8 cellular contexts compared by ENCODE assay signal in the genomic region with DNA sequence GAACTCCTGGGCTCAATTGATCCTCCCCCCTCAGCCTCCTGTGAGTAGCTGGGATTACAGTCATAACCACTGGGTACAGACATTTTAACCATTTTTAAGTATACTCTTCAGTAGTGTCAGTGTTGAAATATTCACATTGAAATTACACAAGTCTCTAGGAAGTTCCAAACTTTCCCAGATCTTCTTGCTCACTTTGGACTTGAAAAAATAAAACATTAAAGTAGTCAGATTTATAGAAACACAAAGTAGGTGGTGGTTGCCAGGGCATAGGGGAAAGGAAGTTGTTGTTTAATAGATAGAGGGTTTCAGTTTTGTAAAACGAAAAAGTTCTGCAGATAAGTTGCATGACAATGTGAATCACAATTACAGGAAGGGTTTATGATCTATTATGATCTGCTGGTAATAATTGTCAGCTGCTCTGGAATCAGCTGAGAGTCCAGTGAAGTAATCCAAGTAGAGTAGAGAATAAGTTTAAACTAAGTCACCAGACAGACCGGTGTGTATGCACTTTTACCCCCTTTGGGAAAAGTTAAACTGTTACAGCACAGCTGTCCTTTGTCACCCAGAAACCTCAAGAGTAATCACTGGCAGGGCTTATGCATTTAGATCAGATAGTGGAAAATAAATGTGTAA. TPM values are rescaled to one million over a fixed set of nuclear protein-coding genes. Genes with fewer than 3 reads are reported as not detected.
DNase-seq lines count a peak whose midpoint lies in the region; ATAC-seq and TF ChIP-seq lines count a peak whose summit lies in the region.

No MANE protein-coding gene starts in this region.

- no peak for DNase-seq in CD4-positive, alpha-beta T cell
- peak; percentile 43 for DNase-seq in MV-4-11 (lab: John Stamatoyannopoulos, UW)
- DNase-seq in glomerular visceral epithelial cell (ENCODE audit: extremely low spot score), result peak; percentile 17
- no peak for DNase-seq in suprapubic skin (ENCODE audit: low spot score in 2 of 2)
- no peak for DNase-seq in stimulated activated CD4-positive, alpha-beta T cell treated with anti-CD3 and anti-CD28 coated beads, Interleukin-4, amount 100 ng/mL, for 24 hours
- no peak for DNase-seq in NCI-H2107 treated with DMSO at 0.1 percent for 48 hours (lab: John Stamatoyannopoulos, UW; ENCODE audit: unreplicated experiment)

- peaks cover 90% of the 10 kb centered on the region for H3K4me1 Mint-ChIP-seq in CD4-positive, alpha-beta T cell (ENCODE audit: low read depth)

- TF ChIP-seq POLR2A in suprapubic skin (IDR thresholded peaks at IDR 0.05), result no peak

- no peaks in the 10 kb centered on the region for H3K36me3 ChIP-seq in suprapubic skin

- POLR2A ChIA-PET in CD4-positive, alpha-beta T cell (lab: Charles Lee), result interaction anchor here (1.2 to 2.8 kb wide), 9 partner anchors 9 to 30 kb away, joined by 4 to 12 read pairs (median 6); partner anchors contain the start of gene PCNX1

- peak overlapping the region; percentile 27 for H3K27ac ChIP-seq in CD4-positive, alpha-beta T cell (ENCODE audit: low read depth, low read length)
- H3K27ac ChIP-seq in suprapubic skin, result peak overlapping the region; percentile 45

- no peaks in the 10 kb centered on the region for H3K9me3 ChIP-seq in CD4-positive, alpha-beta T cell (ENCODE audit: control insufficient read depth, low read length)
- no peaks in the 10 kb centered on the region for H3K9me3 ChIP-seq in suprapubic skin

- peak overlapping the region; percentile 78 for H3K27ac Mint-ChIP-seq in CD4-positive, alpha-beta T cell

- H3K4me3 Mint-ChIP-seq in CD4-positive, alpha-beta T cell, result peak overlapping the region; percentile 80

- no peaks in the 10 kb centered on the region for H3K27me3 Mint-ChIP-seq in CD4-positive, alpha-beta T cell

- peaks cover 3% of the 10 kb centered on the region for H3K9me3 Mint-ChIP-seq in CD4-positive, alpha-beta T cell

- ATAC-seq in CD4-positive, alpha-beta T cell (ENCODE audit: poor library complexity), result peak; percentile 66
- ATAC-seq in GM21423 (IDR thresholded peaks at IDR 0.05; ENCODE audit: unreplicated experiment) (peak; percentile 81), HG02884 (IDR thresholded peaks at IDR 0.05; ENCODE audit: unreplicated experiment) (no peak)

- no peak for TF ChIP-seq CTCF in CD4-positive, alpha-beta T cell (IDR thresholded peaks at IDR 0.05)
- no peak for TF ChIP-seq CTCF in suprapubic skin (IDR thresholded peaks at IDR 0.05)

- no peak overlapping the region for H3K4me3 ChIP-seq in suprapubic skin

- H3K36me3 Mint-ChIP-seq in CD4-positive, alpha-beta T cell (ENCODE audit: low read depth), result peaks cover 33% of the 10 kb centered on the region

- intact Hi-C loops in CD4-positive, alpha-beta T cell (cut with DNase I, micrococcal nuclease), result loop anchor here in 1 of 2 experiments (2.0 kb wide), 1 partner anchor 14 kb away; no protein-coding TSS in a partner anchor

- 23% methylated on average over 2 of the region's 2 CpGs for WGBS in suprapubic skin

- no peak for TF ChIP-seq EP300 in suprapubic skin (IDR thresholded peaks at IDR 0.05)

- CTCF ChIA-PET in CD4-positive, alpha-beta T cell (lab: Charles Lee), result interaction anchor here (0.7 to 6.5 kb wide), 5 partner anchors 9 to 28 kb away, joined by 3 to 32 read pairs (median 3); partner anchors contain the start of gene PCNX1

- no peaks in the 10 kb centered on the region for H3K27me3 ChIP-seq in CD4-positive, alpha-beta T cell (ENCODE audit: control insufficient read depth, insufficient read depth, low read length)
- no peaks in the 10 kb centered on the region for H3K27me3 ChIP-seq in suprapubic skin

- H3K4me1 ChIP-seq in suprapubic skin, result peaks cover 21% of the 10 kb centered on the region

RNA-seq across cellular contexts. Expression of gene PCNX1, which starts 27.4 kb away (rescaled TPM):
- total RNA-seq in CD4-positive, alpha-beta T cell, result 10 to 100 TPM; 87.1 to 87.6 TPM
- 10 to 100 TPM; 22.0 to 95.4 (median 29.7) TPM for total RNA-seq in suprapubic skin

Comparison
In these comparisons a context has a peak if more than half of its experiments do, and no peak if none do; other contexts are left out.
1. DNase-seq: peak in MV-4-11 (single experiment) and glomerular visceral epithelial cell (single experiment); none in CD4-positive, alpha-beta T cell (0 of 10), suprapubic skin (0 of 2), stimulated activated CD4-positive, alpha-beta T cell treated with anti-CD3 and anti-CD28 coated beads, Interleukin-4, amount 100 ng/mL, for 24 hours (single experiment) and NCI-H2107 treated with DMSO at 0.1 percent for 48 hours (single experiment).